ENCODE assay signal across 8 cellular contexts in genomic region chr16:84741351-84741791, GRCh38. TPM values are rescaled to one million over a fixed set of nuclear protein-coding genes. Genes with fewer than 3 reads are reported as not detected.
A peak's percentile ranks its signal among the peaks of the same experiment; 100 is the strongest.
DNase-seq lines count a peak whose midpoint lies in the region; ATAC-seq, FAIRE-seq and TF ChIP-seq lines count a peak whose summit lies in the region.
"Had no signal": no experiment of that assay in that cellular context is flagged by ENCODE, and none has a peak within 500 bp of the region (broad histone marks: within the 10 kb centered on the region; RNA-seq: fewer than 3 reads in every experiment).

No MANE protein-coding gene starts in this region.

- no peak overlapping the region for H3K14ac ChIP-seq in neuronal stem cell (ENCODE audit: low read length)

- FAIRE-seq in kidney (lab: Jason Lieb, UNC) = no peak

- H3K4me3 ChIP-seq in neuronal stem cell (ENCODE audit: low read length in 2 of 2) = no peak overlapping the region
- no peak overlapping the region for H3K4me3 ChIP-seq in kidney (ENCODE audit: low read length in 2 of 2)

- no peak for TF ChIP-seq EP300 in Ishikawa (IDR thresholded peaks at IDR 0.05; ENCODE audit: borderline replicate concordance)

- peaks cover 56% of the 10 kb centered on the region for H3K4me1 Mint-ChIP-seq in Calu3 (ENCODE audit: low read depth, unreplicated experiment)

- CTCF ChIA-PET in Calu3 (lab: Charles Lee) = interaction anchor here (0.8 to 1.1 kb wide), 2 partner anchors 15 to 123 kb away, joined by 3 read pairs; no protein-coding TSS in a partner anchor

- H3K9ac ChIP-seq in neuronal stem cell (ENCODE audit: low read depth, low read length, poor library complexity) = peak overlapping the region; percentile 14
- no peak overlapping the region for H3K9ac ChIP-seq in kidney (ENCODE audit: low read length in 2 of 2)

- H3K36me3 ChIP-seq in neuronal stem cell (replicated peaks in 1 of 2; ENCODE audit: control insufficient read depth in 2 of 2, insufficient read depth in 2 of 2, low read length in 2 of 2) (peaks cover 6 to 77% of the 10 kb centered on the region in 2 donors), kidney (ENCODE audit: control insufficient read depth in 1 of 2, insufficient read depth in 2 of 2, low read length in 2 of 2) (peaks cover 0 to 3% of the 10 kb centered on the region in 2 donors)

- H2AFZ ChIP-seq in neuronal stem cell (ENCODE audit: low read length) = no peak overlapping the region

- no peak overlapping the region for H2BK12ac ChIP-seq in neuronal stem cell (ENCODE audit: low read length)

- H4K8ac ChIP-seq in neuronal stem cell (ENCODE audit: low read depth, low read length) = no peak overlapping the region

- H3K27me3 Mint-ChIP-seq in Calu3 (ENCODE audit: unreplicated experiment) = no peaks in the 10 kb centered on the region

- peak; percentile 19 for DNase-seq in Calu3
- peak in 37 of 61 donors; percentile 12 to 72 (median 34) for DNase-seq in caudate nucleus (lab: John Stamatoyannopoulos, UW)
- no peak for DNase-seq in neuronal stem cell (ENCODE audit: low spot score)
- DNase-seq in NCI-H146 treated with DMSO at 0.1 percent for 48 hours (lab: John Stamatoyannopoulos, UW; ENCODE audit: unreplicated experiment) = no peak
- DNase-seq in kidney = no peak
- DNase-seq: retina had no signal

- intact Hi-C loops in Calu3 (cut with micrococcal nuclease; ENCODE audit: unreplicated experiment) (no loop called here), kidney (cut with DNase I) (no loop called here)

- no peak overlapping the region for H2BK15ac ChIP-seq in neuronal stem cell (ENCODE audit: low read length)

- no peak for TF ChIP-seq RAD21 in Ishikawa (IDR thresholded peaks at IDR 0.05; ENCODE audit: low read depth)

- no peak overlapping the region for H3K4me3 Mint-ChIP-seq in Calu3 (ENCODE audit: low read depth, unreplicated experiment)

- H3K27ac Mint-ChIP-seq in Calu3 (ENCODE audit: unreplicated experiment) = peak overlapping the region; percentile 53

- no peak overlapping the region for H3K18ac ChIP-seq in neuronal stem cell (ENCODE audit: low read length)

- WGBS in neuronal stem cell (ENCODE audit: extremely low coverage in 2 of 2, insufficient read length in 2 of 2, insufficient replicate concordance in 1 of 2), 2 donors = no CpG with 5 or more reads among the region's 2 CpGs

- H2BK120ac ChIP-seq in neuronal stem cell (ENCODE audit: low read depth, low read length) = no peak overlapping the region

- H2BK5ac ChIP-seq in neuronal stem cell (ENCODE audit: low read length) = no peak overlapping the region

- no peak overlapping the region for H2AK5ac ChIP-seq in neuronal stem cell (ENCODE audit: low read depth, low read length)

- H3K4me1 ChIP-seq in neuronal stem cell (ENCODE audit: control insufficient read depth in 2 of 2, insufficient read depth in 1 of 2, low read depth in 1 of 2, low read length in 2 of 2) (peaks cover 4 to 11% of the 10 kb centered on the region in 2 donors), kidney (ENCODE audit: control insufficient read depth in 1 of 2, insufficient read depth in 1 of 2, low read depth in 1 of 2, low read length in 2 of 2) (peaks cover 22 to 32% of the 10 kb centered on the region in 2 donors)

- H3K27ac ChIP-seq in caudate nucleus (ENCODE audit: low read depth, low read length) (peak overlapping the region; percentile 39), neuronal stem cell (replicated peaks; ENCODE audit: low read length) (no peak overlapping the region), kidney (ENCODE audit: low read depth in 2 of 2, low read length in 2 of 2) (no peak overlapping the region)

- no peak overlapping the region for H3K4ac ChIP-seq in neuronal stem cell (ENCODE audit: low read length)

- H3K9me3 ChIP-seq in neuronal stem cell (replicated peaks in 1 of 2; ENCODE audit: control insufficient read depth in 2 of 2, insufficient read depth in 1 of 2, low read depth in 1 of 2, low read length in 2 of 2) (no peaks in the 10 kb centered on the region), kidney (ENCODE audit: control insufficient read depth in 1 of 2, low read length in 2 of 2) (no peaks in the 10 kb centered on the region)

- TF ChIP-seq CTCF in Calu3 (IDR thresholded peaks at IDR 0.05; ENCODE audit: unreplicated experiment) = no peak
- TF ChIP-seq CTCF in kidney (IDR thresholded peaks at IDR 0.05; ENCODE audit: borderline replicate concordance, extremely low read depth, insufficient read depth) = no peak

- H3K23ac ChIP-seq in neuronal stem cell (ENCODE audit: low read depth, low read length, poor library complexity) = no peak overlapping the region

- ATAC-seq in HG02852 (IDR thresholded peaks at IDR 0.05; ENCODE audit: unreplicated experiment) = no peak

- H3K79me1 ChIP-seq in neuronal stem cell (ENCODE audit: low read depth, low read length) = peaks cover 9% of the 10 kb centered on the region

- no peaks in the 10 kb centered on the region for H3K9me3 Mint-ChIP-seq in Calu3 (ENCODE audit: low read depth, unreplicated experiment)

- no TSS peak for BruUV-seq in Calu3 (replicated peaks; lab: Mats Ljungman, UMichigan)

- no peak overlapping the region for H4K91ac ChIP-seq in neuronal stem cell (ENCODE audit: low read depth, low read length, poor library complexity)

- H3K36me3 Mint-ChIP-seq in Calu3 (ENCODE audit: insufficient read depth, unreplicated experiment) = peaks cover 48% of the 10 kb centered on the region

- no peak overlapping the region for H3K4me2 ChIP-seq in neuronal stem cell (ENCODE audit: insufficient read depth, low read length, poor library complexity, severe bottlenecking)

- H3K27me3 ChIP-seq in neuronal stem cell (ENCODE audit: control insufficient read depth in 3 of 3, insufficient read depth in 3 of 3, low read depth in 1 of 3, low read length in 3 of 3) = no peaks in the 10 kb centered on the region

TF ChIP-seq in Ishikawa, 13 proteins besides CTCF, POLR2A, EP300 and RAD21:
- TF ChIP-seq USF1 (IDR thresholded peaks at IDR 0.05) = no peak
- peak; percentile 53; the same call in 1 of the 2 replicates for TF ChIP-seq MAX (IDR thresholded peaks at IDR 0.05)

RNA-seq across cellular contexts. Expression of gene USP10, which starts 41.6 kb away (rescaled TPM):
- 141 and 152 TPM in 2 replicates for total RNA-seq in Calu3 (2022)
- 92.1 TPM for polyA plus RNA-seq in neuronal stem cell (2013, experiment 1 of 2)
- polyA plus RNA-seq in neuronal stem cell (2013, experiment 2 of 2) = 91.9 TPM
- 79.5 TPM for total RNA-seq in kidney
- polyA plus RNA-seq in kidney (ENCODE audit: insufficient read depth, low read depth, low replicate concordance) = 36.8 TPM

Comparison
In these comparisons a context has a peak if more than half of its experiments do, and no peak if none do; other contexts are left out.
1. DNase-seq: peak in Calu3 (single experiment) and caudate nucleus (37 of 61); none in neuronal stem cell (single experiment), NCI-H146 treated with DMSO at 0.1 percent for 48 hours (single experiment) and kidney (single experiment).